12 cellular contexts compared by ENCODE assay signal in the genomic region with DNA sequence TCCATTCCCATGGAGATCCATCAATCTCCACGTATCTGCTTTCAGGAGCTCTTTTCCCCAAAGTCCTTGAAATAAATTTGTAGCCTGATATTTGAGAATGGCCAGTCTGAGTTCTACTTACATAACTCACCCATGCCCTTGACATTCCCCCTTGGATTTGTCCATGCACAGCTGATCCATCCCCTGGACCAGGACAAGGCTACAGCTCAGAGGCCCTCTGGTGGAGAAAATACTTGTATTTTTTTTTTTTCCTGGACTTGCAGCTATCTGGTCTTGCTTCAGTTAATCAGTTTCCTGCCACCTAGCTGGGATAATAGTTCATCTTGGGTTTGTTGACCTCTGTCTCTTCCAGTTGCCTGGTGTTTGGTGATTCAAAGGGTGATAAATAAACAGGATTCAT.
DNase-seq lines count a peak whose midpoint lies in the region; ATAC-seq, FAIRE-seq and TF ChIP-seq lines count a peak whose summit lies in the region.
"Had no signal": no experiment of that assay in that cellular context is flagged by ENCODE, and none has a peak within 500 bp of the region (broad histone marks: within the 10 kb centered on the region; RNA-seq: fewer than 3 reads in every experiment).

No MANE protein-coding gene starts in this region.

- TF ChIP-seq CTCF in DND-41 (IDR thresholded peaks at IDR 0.05; ENCODE audit: borderline replicate concordance, extremely low read depth, low read length, poor library complexity, severe bottlenecking) (peak; percentile 34), WTC11 (IDR thresholded peaks at IDR 0.05) (no peak; the same call in 1 of the 2 replicates), HepG2 (CRISPR knock-in tag; IDR thresholded peaks at IDR 0.05) (peak; percentile 38)

- no peaks in the 10 kb centered on the region for H4K20me1 ChIP-seq in DND-41 (ENCODE audit: insufficient read depth, low read length)
- H4K20me1 ChIP-seq in HepG2 (ENCODE audit: insufficient read depth, low read length) = no peaks in the 10 kb centered on the region

- H3K36me3 Mint-ChIP-seq in WTC11 = no peaks in the 10 kb centered on the region
- H3K36me3 Mint-ChIP-seq: activated naive CD8-positive, alpha-beta T cell treated with anti-CD3 and anti-CD28 coated beads for 36 hours; stimulated activated naive B cell treated with anti-CD40 and anti-IgM and Interleukin-4, amounts not matched to agents 10 μg/mL and 1 μg/mL and 100 μg/mL, for 72 hours had no signal

- H3K4me1 ChIP-seq in DND-41 (ENCODE audit: insufficient read depth, low read length) = no peaks in the 10 kb centered on the region
- no peaks in the 10 kb centered on the region for H3K4me1 ChIP-seq in HepG2 (ENCODE audit: insufficient read depth, low read length)

- H3K4me3 ChIP-seq in DND-41 (ENCODE audit: low read depth in 1 of 2, low read length in 2 of 2) (no peak overlapping the region), HepG2 (replicated peaks in 1 of 3; ENCODE audit: insufficient read depth in 1 of 3, low read depth in 2 of 3, low read length in 3 of 3) (no peak overlapping the region)

- no peak for DNase-seq in DND-41
- peak; percentile 6 for DNase-seq in HuH-7.5 (ENCODE audit: low spot score)
- DNase-seq in WTC11 (ENCODE audit: low spot score) = no peak
- DNase-seq in HepG2 (ENCODE audit: low spot score) = peak; percentile 20
- no peak for DNase-seq in T-helper 1 cell
- DNase-seq: activated CD4-positive, alpha-beta T cell treated with anti-CD3 and anti-CD28 coated beads for 36 hours; activated naive CD8-positive, alpha-beta T cell treated with anti-CD3 and anti-CD28 coated beads for 36 hours; NK-92 treated with Interleukin-12 subunit alpha and Interleukin-12 subunit beta, amount 100 ng/mL, for 24 hours; stimulated activated naive B cell treated with anti-CD40 and anti-IgM and Interleukin-4, amounts not matched to agents 10 μg/mL and 1 μg/mL and 100 μg/mL, for 72 hours had no signal

- in situ Hi-C loops in HepG2 (cut with HindIII; ENCODE audit: extremely low pct_ligation_motif_present, low pct_unique_long_range_greater_than_20kb) = no loop called here

- WGBS in HepG2 (ENCODE audit: low lambda C conversion rate) = 0% methylated on average over 1 of the region's 1 CpG

- no peaks in the 10 kb centered on the region for H3K27me3 Mint-ChIP-seq in WTC11 (ENCODE audit: low read depth)
- H3K27me3 Mint-ChIP-seq: activated CD4-positive, alpha-beta T cell treated with anti-CD3 and anti-CD28 coated beads for 36 hours; activated naive CD8-positive, alpha-beta T cell treated with anti-CD3 and anti-CD28 coated beads for 36 hours; stimulated activated naive B cell treated with anti-CD40 and anti-IgM and Interleukin-4, amounts not matched to agents 10 μg/mL and 1 μg/mL and 100 μg/mL, for 72 hours had no signal

- H3K27me3 ChIP-seq in DND-41 (ENCODE audit: insufficient read depth, low read length, poor library complexity) (no peaks in the 10 kb centered on the region), HepG2 (ENCODE audit: control insufficient read depth in 1 of 2, insufficient read depth in 2 of 2, low read length in 2 of 2) (no peaks in the 10 kb centered on the region)

- no peaks in the 10 kb centered on the region for H3K4me1 Mint-ChIP-seq in WTC11
- H3K4me1 Mint-ChIP-seq: activated CD4-positive, alpha-beta T cell treated with anti-CD3 and anti-CD28 coated beads for 36 hours; activated naive CD8-positive, alpha-beta T cell treated with anti-CD3 and anti-CD28 coated beads for 36 hours; stimulated activated naive B cell treated with anti-CD40 and anti-IgM and Interleukin-4, amounts not matched to agents 10 μg/mL and 1 μg/mL and 100 μg/mL, for 72 hours had no signal

- H3K4me3 Mint-ChIP-seq in WTC11 = no peak overlapping the region
- H3K4me3 Mint-ChIP-seq: activated CD4-positive, alpha-beta T cell treated with anti-CD3 and anti-CD28 coated beads for 36 hours; activated naive CD8-positive, alpha-beta T cell treated with anti-CD3 and anti-CD28 coated beads for 36 hours; stimulated activated naive B cell treated with anti-CD40 and anti-IgM and Interleukin-4, amounts not matched to agents 10 μg/mL and 1 μg/mL and 100 μg/mL, for 72 hours had no signal

- no TSS peak for BruUV-seq in HepG2 (replicated peaks; lab: Mats Ljungman, UMichigan)

- H3K79me2 ChIP-seq in DND-41 (ENCODE audit: insufficient read depth, low read length) = no peaks in the 10 kb centered on the region
- H3K79me2 ChIP-seq in HepG2 (ENCODE audit: insufficient read depth, low read length) = no peaks in the 10 kb centered on the region

- H3K9ac ChIP-seq in DND-41 (ENCODE audit: low read depth, low read length) = no peak overlapping the region
- H3K9ac ChIP-seq in HepG2 (ENCODE audit: insufficient read depth, low read depth, low read length) = no peak overlapping the region

- no peak for TF ChIP-seq POLR2A in HepG2 (IDR thresholded peaks at IDR 0.05; ENCODE audit: insufficient read depth in 1 of 2, low read depth in 2 of 2, low read length in 2 of 2)

- H3K9me3 ChIP-seq in DND-41 (ENCODE audit: insufficient read depth, low read length, severe bottlenecking) = no peaks in the 10 kb centered on the region
- peaks cover 59% of the 10 kb centered on the region for H3K9me3 ChIP-seq in HepG2 (ENCODE audit: low read length)

- ATAC-seq in DND-41 (ENCODE audit: insufficient read depth, low read depth) (no peak), WTC11 (peak; percentile 67; the same call in 1 of the 2 replicates), HepG2 (peak; percentile 77), GM21786 (IDR thresholded peaks at IDR 0.05; ENCODE audit: unreplicated experiment) (no peak), GM19397 (IDR thresholded peaks at IDR 0.05; ENCODE audit: unreplicated experiment) (no peak), HG03139 (IDR thresholded peaks at IDR 0.05; ENCODE audit: unreplicated experiment) (no peak)
- ATAC-seq: activated CD4-positive, alpha-beta T cell treated with anti-CD3 and anti-CD28 coated beads for 36 hours; stimulated activated naive B cell treated with anti-CD40 and anti-IgM and Interleukin-4, amounts not matched to agents 10 μg/mL and 1 μg/mL and 100 μg/mL, for 72 hours had no signal

- H3K27ac ChIP-seq in DND-41 (ENCODE audit: low read length) (no peak overlapping the region), HepG2 (ENCODE audit: extremely low read length, insufficient read depth, low read length) (no peak overlapping the region)

- intact Hi-C loops in HepG2 (cut with micrococcal nuclease; ENCODE audit: unreplicated experiment) = loop anchor here (1.0 kb wide), 1 partner anchor 160 kb away; no protein-coding TSS in a partner anchor

- no peak overlapping the region for H3K27ac Mint-ChIP-seq in WTC11
- H3K27ac Mint-ChIP-seq: activated CD4-positive, alpha-beta T cell treated with anti-CD3 and anti-CD28 coated beads for 36 hours; activated naive CD8-positive, alpha-beta T cell treated with anti-CD3 and anti-CD28 coated beads for 36 hours; stimulated activated naive B cell treated with anti-CD40 and anti-IgM and Interleukin-4, amounts not matched to agents 10 μg/mL and 1 μg/mL and 100 μg/mL, for 72 hours had no signal

- peak; percentile 67 for FAIRE-seq in HepG2 (lab: Jason Lieb, UNC)

- H3K9me3 Mint-ChIP-seq in WTC11 = peaks cover 3% of the 10 kb centered on the region

- TF ChIP-seq EP300 in HepG2 (IDR thresholded peaks at IDR 0.05; ENCODE audit: low read depth in 2 of 2, low read length in 2 of 2) = no peak
- no peak for TF ChIP-seq EP300 in HepG2 (CRISPR knock-in tag; IDR thresholded peaks at IDR 0.05; ENCODE audit: borderline replicate concordance)

- CTCF ChIA-PET in WTC11 (lab: Charles Lee) (interaction anchor here (0.6 to 2.4 kb wide), 30 partner anchors 11 to 391 kb away, joined by 3 to 60 read pairs (median 4); no protein-coding TSS in a partner anchor), HepG2 (lab: Yijun Ruan, JAX; ENCODE audit: low intra/inter-chr PET ratio, low total read pairs) (interaction anchor here (1.2 kb wide), 1 partner anchor 161 kb away, joined by 9 read pairs; no protein-coding TSS in a partner anchor)

- no peak overlapping the region for H2AFZ ChIP-seq in DND-41 (ENCODE audit: low read depth, low read length)
- no peak overlapping the region for H2AFZ ChIP-seq in HepG2 (ENCODE audit: low read length)

- H3K36me3 ChIP-seq in DND-41 (ENCODE audit: insufficient read depth, low read length) (no peaks in the 10 kb centered on the region), HepG2 (replicated peaks in 1 of 2; ENCODE audit: control insufficient read depth in 1 of 2, insufficient read depth in 2 of 2, low read length in 2 of 2) (no peaks in the 10 kb centered on the region)

- H3K4me2 ChIP-seq in DND-41 (ENCODE audit: insufficient read depth, low read length) (no peak overlapping the region), HepG2 (ENCODE audit: low read depth, low read length) (no peak overlapping the region)

- no peak for TF ChIP-seq RAD21 in HepG2 (CRISPR knock-in tag; IDR thresholded peaks at IDR 0.05)

- POLR2A ChIA-PET in WTC11 (lab: Charles Lee) = no interaction called here
- POLR2A ChIA-PET in HepG2 (lab: Yijun Ruan, JAX) = no interaction called here

TF ChIP-seq in WTC11, 78 proteins besides CTCF, POLR2A, EP300 and RAD21 (continues in another document):
- TF ChIP-seq ETV6 (CRISPR knock-in tag; IDR thresholded peaks at IDR 0.05) = no peak
- TF ChIP-seq, protein P1, sequence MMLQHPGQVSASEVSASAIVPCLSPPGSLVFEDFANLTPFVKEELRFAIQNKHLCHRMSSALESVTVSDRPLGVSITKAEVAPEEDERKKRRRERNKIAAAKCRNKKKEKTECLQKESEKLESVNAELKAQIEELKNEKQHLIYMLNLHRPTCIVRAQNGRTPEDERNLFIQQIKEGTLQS (CRISPR knock-in tag; conservative IDR thresholded peaks at IDR 0.05) = no peak

TF ChIP-seq in HepG2, 621 proteins besides CTCF, POLR2A, EP300 and RAD21 (continues in another document):
- no peak for TF ChIP-seq NBN (conservative IDR thresholded peaks at IDR 0.05)
- TF ChIP-seq, protein P2, sequence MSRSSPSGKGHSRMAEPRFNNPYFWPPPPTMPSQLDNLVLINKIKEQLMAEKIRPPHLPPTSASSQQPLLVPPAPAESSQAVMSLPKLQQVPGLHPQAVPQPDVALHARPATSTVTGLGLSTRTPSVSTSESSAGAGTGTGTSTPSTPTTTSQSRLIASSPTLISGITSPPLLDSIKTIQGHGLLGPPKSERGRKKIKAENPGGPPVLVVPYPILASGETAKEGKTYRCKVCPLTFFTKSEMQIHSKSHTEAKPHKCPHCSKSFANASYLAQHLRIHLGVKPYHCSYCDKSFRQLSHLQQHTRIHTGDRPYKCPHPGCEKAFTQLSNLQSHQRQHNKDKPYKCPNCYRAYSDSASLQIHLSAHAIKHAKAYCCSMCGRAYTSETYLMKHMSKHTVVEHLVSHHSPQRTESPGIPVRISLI (CRISPR knock-in tag; IDR thresholded peaks at IDR 0.05; ENCODE audit: borderline replicate concordance) = peak; percentile 66; the same call in 1 of the 2 replicates
- TF ChIP-seq, protein P3, sequence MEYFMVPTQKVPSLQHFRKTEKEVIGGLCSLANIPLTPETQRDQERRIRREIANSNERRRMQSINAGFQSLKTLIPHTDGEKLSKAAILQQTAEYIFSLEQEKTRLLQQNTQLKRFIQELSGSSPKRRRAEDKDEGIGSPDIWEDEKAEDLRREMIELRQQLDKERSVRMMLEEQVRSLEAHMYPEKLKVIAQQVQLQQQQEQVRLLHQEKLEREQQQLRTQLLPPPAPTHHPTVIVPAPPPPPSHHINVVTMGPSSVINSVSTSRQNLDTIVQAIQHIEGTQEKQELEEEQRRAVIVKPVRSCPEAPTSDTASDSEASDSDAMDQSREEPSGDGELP (IDR thresholded peaks at IDR 0.05; ENCODE audit: borderline replicate concordance, low read depth) = peak; percentile 69; the same call in 1 of the 2 replicates

Comparison
In these comparisons a context has a peak if more than half of its experiments do, and no peak if none do; other contexts are left out.
1. ATAC-seq: peak in WTC11 (single experiment) and HepG2 (single experiment); none in DND-41 (single experiment), GM21786 (single experiment), GM19397 (single experiment) and HG03139 (single experiment).
2. DNase-seq: peak in HuH-7.5 (single experiment) and HepG2 (single experiment); none in DND-41 (single experiment), WTC11 (single experiment) and T-helper 1 cell (0 of 5).